Comparison of ENCODE assay signal across 13 cellular contexts in genomic region chrX:153903991-153904957, GRCh38. TPM values are rescaled to one million over a fixed set of nuclear protein-coding genes. Genes with fewer than 3 reads are reported as not detected.
DNase-seq lines count a peak whose midpoint lies in the region; ATAC-seq and TF ChIP-seq lines count a peak whose summit lies in the region.
"Had no signal": no experiment of that assay in that cellular context is flagged by ENCODE, and none has a peak within 500 bp of the region (broad histone marks: within the 10 kb centered on the region; RNA-seq: fewer than 3 reads in every experiment).

Gene AVPR2, plus strand, starts transcription at chrX:153904673. Its CDS starts 473 bp downstream, at chrX:153905146.

- H3K4me1 ChIP-seq in esophagus squamous epithelium (peaks cover 0 to 40% (median 0%) of the 10 kb centered on the region in 3 donors), skeletal muscle tissue (ENCODE audit: control insufficient read depth in 3 of 3, insufficient read depth in 3 of 3, low read length in 3 of 3) (peaks cover 7 to 21% (median 10%) of the 10 kb centered on the region in 3 donors)
- H3K4me1 ChIP-seq: prostate gland had no signal

- DNase-seq in T-helper 1 cell (no peak), RPMI8226 (peak; percentile 24), esophagus squamous epithelium (lab: John Stamatoyannopoulos, UW) (no peak), amygdala (lab: John Stamatoyannopoulos, UW) (no peak)
- DNase-seq: brain microvascular endothelial cell, GDM1, NCI-H2107 had no signal

- TF ChIP-seq CTCF in esophagus squamous epithelium (IDR thresholded peaks at IDR 0.05), result no peak

- no peaks in the 10 kb centered on the region for H3K27me3 ChIP-seq in esophagus squamous epithelium
- peaks cover 0 to 10% (median 6%) of the 10 kb centered on the region in 3 donors for H3K27me3 ChIP-seq in skeletal muscle tissue (ENCODE audit: control insufficient read depth in 3 of 3, insufficient read depth in 3 of 3, low read length in 3 of 3)
- H3K27me3 ChIP-seq: brain microvascular endothelial cell had no signal

- no peaks in the 10 kb centered on the region for H3K9me3 ChIP-seq in esophagus squamous epithelium
- H3K9me3 ChIP-seq in skeletal muscle tissue (ENCODE audit: control insufficient read depth in 3 of 3, low read length in 3 of 3), result no peaks in the 10 kb centered on the region
- H3K9me3 ChIP-seq: prostate gland had no signal

- intact Hi-C loops in esophagus squamous epithelium (cut with DNase I), result no loop called here

- H3K27me3 Mint-ChIP-seq in T-helper 1 cell treated with Interleukin-12 subunit alpha and Interleukin-12 subunit beta and Interleukin-4 antibody, amounts not matched to agents 30 μg/mL and 1 μg/mL, for 36 hours (ENCODE audit: low read depth), result no peaks in the 10 kb centered on the region

- 33 to 36% methylated on average over 4 to 11 of the region's 26 CpGs for WGBS in esophagus squamous epithelium, 2 donors

- peak within 1 kb of the TSS; percentile 68 for H3K27ac Mint-ChIP-seq in T-helper 1 cell treated with Interleukin-12 subunit alpha and Interleukin-12 subunit beta and Interleukin-4 antibody, amounts not matched to agents 30 μg/mL and 1 μg/mL, for 36 hours

- H3K36me3 ChIP-seq in esophagus squamous epithelium, result no peaks in the 10 kb centered on the region
- no peaks in the 10 kb centered on the region for H3K36me3 ChIP-seq in skeletal muscle tissue (ENCODE audit: control insufficient read depth in 3 of 3, insufficient read depth in 3 of 3, low read length in 3 of 3)
- H3K36me3 ChIP-seq: brain microvascular endothelial cell, prostate gland had no signal

- H3K27ac ChIP-seq in esophagus squamous epithelium (peak within 1 kb of the TSS in 3 of 4 donors; percentile 16 to 70 (median 59)), skeletal muscle tissue (ENCODE audit: low read depth, low read length) (peak within 1 kb of the TSS; percentile 12)
- H3K27ac ChIP-seq: brain microvascular endothelial cell, prostate gland had no signal

- H3K36me3 Mint-ChIP-seq in T-helper 1 cell treated with Interleukin-12 subunit alpha and Interleukin-12 subunit beta and Interleukin-4 antibody, amounts not matched to agents 30 μg/mL and 1 μg/mL, for 36 hours (ENCODE audit: low read depth), result peaks cover 3% of the 10 kb centered on the region

- H3K9ac ChIP-seq in skeletal muscle tissue (ENCODE audit: low read depth in 1 of 3, low read length in 3 of 3), result peak within 1 kb of the TSS in 1 of 3 donors; percentile 33

- no peak for TF ChIP-seq POLR2A in esophagus squamous epithelium (IDR thresholded peaks at IDR 0.05)

- no peaks in the 10 kb centered on the region for H3K9me3 Mint-ChIP-seq in T-helper 1 cell treated with Interleukin-12 subunit alpha and Interleukin-12 subunit beta and Interleukin-4 antibody, amounts not matched to agents 30 μg/mL and 1 μg/mL, for 36 hours

- ATAC-seq in GM21360 (IDR thresholded peaks at IDR 0.05; ENCODE audit: unreplicated experiment) (no peak), GM19324 (IDR thresholded peaks at IDR 0.05; ENCODE audit: low FRiP score, unreplicated experiment) (no peak)

- H3K4me1 Mint-ChIP-seq in T-helper 1 cell treated with Interleukin-12 subunit alpha and Interleukin-12 subunit beta and Interleukin-4 antibody, amounts not matched to agents 30 μg/mL and 1 μg/mL, for 36 hours (ENCODE audit: low read depth), result peaks cover 28% of the 10 kb centered on the region

- peak within 1 kb of the TSS in 3 of 4 donors; percentile 17 to 43 (median 25) for H3K4me3 ChIP-seq in esophagus squamous epithelium
- H3K4me3 ChIP-seq in skeletal muscle tissue (ENCODE audit: low read length in 3 of 3), result peak within 1 kb of the TSS in 1 of 3 donors; percentile 49
- H3K4me3 ChIP-seq: prostate gland had no signal

- peak within 1 kb of the TSS; percentile 44 for H3K4me3 Mint-ChIP-seq in T-helper 1 cell treated with Interleukin-12 subunit alpha and Interleukin-12 subunit beta and Interleukin-4 antibody, amounts not matched to agents 30 μg/mL and 1 μg/mL, for 36 hours

RNA-seq across cellular contexts. Expression of gene AVPR2, which starts in this region (rescaled TPM):
- 1 to 10 TPM in 1 of 4 donors, under 1 TPM in 3; 0.19 to 1.3 (median 0.29) TPM for total RNA-seq in esophagus squamous epithelium
- total RNA-seq in skeletal muscle tissue, result 1.0 TPM
- total RNA-seq: RPMI7951 had no signal
